ENCODE assay signal across 12 cellular contexts in the genomic region with DNA sequence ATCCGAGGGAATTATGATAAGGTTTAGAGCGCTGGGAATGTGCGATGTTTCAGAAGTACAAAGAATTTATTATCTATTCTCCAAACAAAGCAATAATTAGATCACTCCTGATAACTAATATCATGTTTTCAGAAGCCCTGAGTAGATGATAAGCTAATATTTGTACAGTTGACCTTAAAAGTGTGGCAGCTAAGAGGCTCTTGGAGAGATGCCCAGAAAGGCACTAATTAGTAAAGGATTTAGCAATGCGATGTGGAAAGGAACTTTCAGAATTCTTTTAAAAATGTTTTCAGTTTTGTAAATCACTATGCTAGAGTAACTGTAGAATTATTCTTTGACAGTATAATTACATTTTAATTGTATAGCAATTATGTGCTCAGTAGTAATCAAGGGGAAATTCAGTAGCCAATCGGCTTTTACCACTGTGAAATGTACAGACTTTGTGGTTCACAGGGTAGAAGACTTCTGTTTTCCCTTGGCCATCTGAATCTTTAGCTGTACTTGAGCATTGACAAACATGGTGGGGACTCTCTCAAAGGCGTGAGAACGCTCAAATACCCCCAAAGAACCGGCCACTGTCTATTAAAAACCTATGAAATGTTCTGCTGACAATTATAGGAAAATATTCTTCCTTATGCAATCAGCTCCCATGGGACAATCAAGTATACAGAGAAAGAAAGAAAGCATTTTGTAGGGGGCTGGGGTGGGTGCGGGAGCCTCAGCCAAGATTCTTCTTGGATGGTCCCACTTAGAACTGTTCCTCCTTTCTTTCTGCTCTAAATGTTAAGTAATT.
A peak's percentile ranks its signal among the peaks of the same experiment; 100 is the strongest.
DNase-seq lines count a peak whose midpoint lies in the region; ATAC-seq and TF ChIP-seq lines count a peak whose summit lies in the region.
"Had no signal": no experiment of that assay in that cellular context is flagged by ENCODE, and none has a peak within 500 bp of the region (broad histone marks: within the 10 kb centered on the region; RNA-seq: fewer than 3 reads in every experiment).

No MANE protein-coding gene starts in this region.

- DNase-seq in DMS 273 (lab: John Stamatoyannopoulos, UW; ENCODE audit: unreplicated experiment) (peak; percentile 62), NCI-H146 (lab: John Stamatoyannopoulos, UW) (peak; percentile 20), SK-N-SH (peak; percentile 35), iris pigment epithelial cell (ENCODE audit: low read depth) (peak; percentile 41), psoas muscle (no peak), BE2C (no peak), dedifferentiated amniotic fluid mesenchymal stem cell (ENCODE audit: extremely low spot score) (no peak)
- no peak for DNase-seq in activated naive CD4-positive, alpha-beta T cell treated with anti-CD3 and anti-CD28 coated beads, Interleukin-2, amount 50 U/mL, for 16 hours
- DNase-seq: CD4-positive, CD25-positive, alpha-beta regulatory T cell; glutamatergic neuron; OCI-M1; retina had no signal

- 42% methylated on average over 9 of the region's 9 CpGs for WGBS in SK-N-SH (ENCODE audit: low lambda C conversion rate)
- WGBS in psoas muscle, 3 donors, result 44 to 56% (median 50%) methylated on average over 9 of the region's 9 CpGs

- intact Hi-C loops in psoas muscle (cut with DNase I), result no loop called here

- H3K27ac ChIP-seq in SK-N-SH (ENCODE audit: low read depth in 2 of 2, low read length in 1 of 2), result peak overlapping the region in 1 of 2 experiments; percentile 47; a peak in 2 of 4 replicates
- no peak overlapping the region for H3K27ac ChIP-seq in psoas muscle

- peaks cover 0 to 36% of the 10 kb centered on the region in 2 experiments; a peak in 3 of 4 replicates for H3K4me1 ChIP-seq in SK-N-SH (ENCODE audit: control insufficient read depth in 1 of 2, insufficient read depth in 2 of 2, low read depth in 1 of 2, low read length in 1 of 2)
- no peaks in the 10 kb centered on the region for H3K4me1 ChIP-seq in psoas muscle
- H3K4me1 ChIP-seq in BE2C, result no peaks in the 10 kb centered on the region

- TF ChIP-seq RAD21 in SK-N-SH (IDR thresholded peaks at IDR 0.05; ENCODE audit: low read length), result no peak

- H3K9me2 ChIP-seq in SK-N-SH, result no peaks in the 10 kb centered on the region

- TF ChIP-seq CTCF in SK-N-SH (IDR thresholded peaks at IDR 0.05) (no peak), psoas muscle (IDR thresholded peaks at IDR 0.05) (no peak), BE2C (IDR thresholded peaks at IDR 0.05; ENCODE audit: low read depth, low read length) (no peak)

- no peaks in the 10 kb centered on the region; the same call in 1 of the 2 replicates for H3K27me3 ChIP-seq in SK-N-SH (ENCODE audit: insufficient read depth)
- no peaks in the 10 kb centered on the region for H3K27me3 ChIP-seq in psoas muscle (ENCODE audit: insufficient read depth in 3 of 3, low read length in 2 of 3)
- H3K27me3 ChIP-seq in BE2C, result peaks cover 4% of the 10 kb centered on the region

- H3K36me3 ChIP-seq in SK-N-SH (replicated peaks in 1 of 2; ENCODE audit: control insufficient read depth in 1 of 2, insufficient read depth in 2 of 2, low read length in 1 of 2) (no peaks in the 10 kb centered on the region), psoas muscle (ENCODE audit: insufficient read depth in 1 of 2, low read depth in 1 of 2) (no peaks in the 10 kb centered on the region), BE2C (no peaks in the 10 kb centered on the region)

- H3K9me3 ChIP-seq in SK-N-SH (no peaks in the 10 kb centered on the region), psoas muscle (no peaks in the 10 kb centered on the region), BE2C (no peaks in the 10 kb centered on the region)

- CTCF ChIA-PET in SK-N-SH (lab: Yijun Ruan, JAX), result interaction anchor here (1.5 to 1.7 kb wide), 2 partner anchors 363 to 515 kb away, joined by 3 read pairs; no protein-coding TSS in a partner anchor

- ATAC-seq in psoas muscle, result no peak

- POLR2A ChIA-PET in SK-N-SH (lab: Yijun Ruan, JAX), result no interaction called here

- H3K4me2 ChIP-seq in SK-N-SH, result no peak overlapping the region

- H2AFZ ChIP-seq in SK-N-SH (ENCODE audit: low read depth), result no peak overlapping the region

- no peaks in the 10 kb centered on the region for H4K20me1 ChIP-seq in SK-N-SH (ENCODE audit: insufficient read depth)

- H3K4me3 ChIP-seq in SK-N-SH (ENCODE audit: low read depth in 2 of 2, low read length in 1 of 2) (no peak overlapping the region), psoas muscle (no peak overlapping the region), BE2C (ENCODE audit: low read depth, low read length) (no peak overlapping the region)

- no peaks in the 10 kb centered on the region for H3K79me2 ChIP-seq in SK-N-SH (ENCODE audit: insufficient read depth)

- peak in 1 of 2 experiments; percentile 70; a peak in 1 of 4 replicates for TF ChIP-seq EP300 in SK-N-SH (IDR thresholded peaks at IDR 0.05; ENCODE audit: borderline replicate concordance in 1 of 2, low read depth in 1 of 2, low read length in 1 of 2)

- H3K9ac ChIP-seq in SK-N-SH, result no peak overlapping the region

- H3F3A ChIP-seq in SK-N-SH (replicated peaks; ENCODE audit: insufficient read depth), result no peaks in the 10 kb centered on the region

TF ChIP-seq in SK-N-SH, 30 proteins besides CTCF, POLR2A, EP300 and RAD21:
- peak; percentile 79 for TF ChIP-seq RCOR1 (IDR thresholded peaks at IDR 0.05; ENCODE audit: low read length)
- peak; percentile 58; the same call in 1 of the 2 replicates for TF ChIP-seq GATA2 (CRISPR knock-in tag; IDR thresholded peaks at IDR 0.05)
- no peak for TF ChIP-seq MEF2A (IDR thresholded peaks at IDR 0.05; ENCODE audit: borderline replicate concordance, low read depth)

Comparison
In these comparisons a context has a peak if more than half of its experiments do, and no peak if none do; other contexts are left out.
1. DNase-seq: peak in DMS 273 (single experiment), NCI-H146 (single experiment), SK-N-SH (single experiment) and iris pigment epithelial cell (single experiment); none in psoas muscle (0 of 2), BE2C (single experiment), activated naive CD4-positive, alpha-beta T cell treated with anti-CD3 and anti-CD28 coated beads, Interleukin-2, amount 50 U/mL, for 16 hours (single experiment) and dedifferentiated amniotic fluid mesenchymal stem cell (single experiment).